ENCODE assay signal across 12 cellular contexts in genomic region chr6:22929228-22929627, GRCh38.
DNase-seq lines count a peak whose midpoint lies in the region; TF ChIP-seq lines count a peak whose summit lies in the region.
"Had no signal": no experiment of that assay in that cellular context is flagged by ENCODE, and none has a peak within 500 bp of the region (broad histone marks: within the 10 kb centered on the region; RNA-seq: fewer than 3 reads in every experiment).

No MANE protein-coding gene starts in this region.

- POLR2A ChIA-PET in A673 (lab: Charles Lee; ENCODE audit: low non-redundant PET), result no interaction called here

- H3K27me3 Mint-ChIP-seq in mesothelial cell of epicardium (ENCODE audit: low read depth), result no peaks in the 10 kb centered on the region

- intact Hi-C loops in A673 (cut with micrococcal nuclease; ENCODE audit: unreplicated experiment), result no loop called here
- intact Hi-C loops in posterior vena cava (cut with DNase I), result no loop called here

- no peaks in the 10 kb centered on the region for H3K4me1 ChIP-seq in A673 (ENCODE audit: insufficient read depth, low read length, poor library complexity, severe bottlenecking)

- CTCF ChIA-PET in A673 (lab: Charles Lee), result no interaction called here

- peaks cover 42% of the 10 kb centered on the region for H3K4me1 Mint-ChIP-seq in mesothelial cell of epicardium

- H3K4me3 Mint-ChIP-seq in mesothelial cell of epicardium, result no peak overlapping the region

- no peak overlapping the region for H3K4me3 ChIP-seq in cardiac fibroblast (replicated peaks in 1 of 2; ENCODE audit: low read depth in 2 of 2, low read length in 2 of 2)
- H3K4me3 ChIP-seq in A673 (ENCODE audit: low read depth, low read length, poor library complexity, severe bottlenecking), result no peak overlapping the region
- H3K4me3 ChIP-seq: esophagus muscularis mucosa had no signal

- H3K36me3 Mint-ChIP-seq in mesothelial cell of epicardium, result no peaks in the 10 kb centered on the region

- peak; percentile 19 for DNase-seq in GDM1 (lab: John Stamatoyannopoulos, UW)
- peak; percentile 19 for DNase-seq in LHCN-M2 (ENCODE audit: low read depth)
- peak; percentile 29 to 48 for DNase-seq in cardiac fibroblast (ENCODE audit: low read depth in 2 of 2)
- no peak for DNase-seq in mesothelial cell of epicardium (ENCODE audit: low spot score in 2 of 2, unreplicated experiment in 2 of 2)
- DNase-seq in activated CD4-positive, alpha-beta T cell treated with anti-CD3 and anti-CD28 coated beads, Interleukin-2, amount 50 U/mL, for 4 hours, result no peak
- no peak for DNase-seq in A673 (ENCODE audit: low spot score)
- DNase-seq in NCI-H1694 treated with DMSO at 0.1 percent for 48 hours (lab: John Stamatoyannopoulos, UW), result no peak
- no peak for DNase-seq in posterior vena cava (ENCODE audit: low spot score)
- DNase-seq: kidney glomerular epithelial cell; NCI-H748 treated with DMSO at 0.1 percent for 48 hours; stimulated activated CD4-positive, alpha-beta T cell treated with anti-CD3 and anti-CD28 coated beads, Interleukin-4, amount 100 ng/mL, for 4 hours had no signal

- TF ChIP-seq CTCF in cardiac fibroblast (IDR thresholded peaks at IDR 0.05; ENCODE audit: low read depth, low read length) (no peak), mesothelial cell of epicardium (IDR thresholded peaks at IDR 0.05; ENCODE audit: unreplicated experiment) (no peak), A673 (conservative IDR thresholded peaks at IDR 0.05; ENCODE audit: low read depth, low read length) (no peak)

- no peak overlapping the region for H3K27ac ChIP-seq in A673 (ENCODE audit: low read depth, low read length, poor library complexity, severe bottlenecking)
- H3K27ac ChIP-seq: esophagus muscularis mucosa had no signal

- peaks cover 8% of the 10 kb centered on the region for H3K9me3 Mint-ChIP-seq in mesothelial cell of epicardium

- no TSS peak for BruUV-seq in A673 (replicated peaks; lab: Mats Ljungman, UMichigan)

- no peaks in the 10 kb centered on the region for H3K27me3 ChIP-seq in A673 (replicated peaks; ENCODE audit: insufficient read depth, low read depth, low read length, poor library complexity)
- H3K27me3 ChIP-seq: esophagus muscularis mucosa had no signal

- peak overlapping the region; percentile 35 for H3K27ac Mint-ChIP-seq in mesothelial cell of epicardium

- H3K9me3 ChIP-seq in A673 (ENCODE audit: low read depth, low read length, poor library complexity, severe bottlenecking), result no peaks in the 10 kb centered on the region
- H3K9me3 ChIP-seq: esophagus muscularis mucosa had no signal

- H3K36me3 ChIP-seq in A673 (ENCODE audit: insufficient read depth, low read length, poor library complexity, severe bottlenecking), result no peaks in the 10 kb centered on the region
- H3K36me3 ChIP-seq: esophagus muscularis mucosa had no signal

Comparison
In these comparisons a context has a peak if more than half of its experiments do, and no peak if none do; other contexts are left out.
1. DNase-seq: peak in GDM1 (single experiment), LHCN-M2 (single experiment) and cardiac fibroblast (2 of 2); none in mesothelial cell of epicardium (0 of 2), activated CD4-positive, alpha-beta T cell treated with anti-CD3 and anti-CD28 coated beads, Interleukin-2, amount 50 U/mL, for 4 hours (0 of 2), A673 (single experiment), NCI-H1694 treated with DMSO at 0.1 percent for 48 hours (single experiment) and posterior vena cava (single experiment).